10 cellular contexts compared by ENCODE assay signal in genomic region chr12:125185311-125185739, GRCh38. TPM values are rescaled to one million over a fixed set of nuclear protein-coding genes. Genes with fewer than 3 reads are reported as not detected.
A peak's percentile ranks its signal among the peaks of the same experiment; 100 is the strongest.
DNase-seq lines count a peak whose midpoint lies in the region; ATAC-seq and TF ChIP-seq lines count a peak whose summit lies in the region.
"Had no signal": no experiment of that assay in that cellular context is flagged by ENCODE, and none has a peak within 500 bp of the region (broad histone marks: within the 10 kb centered on the region; RNA-seq: fewer than 3 reads in every experiment).

No MANE protein-coding gene starts in this region.

- H2AFZ ChIP-seq in neural cell (ENCODE audit: low read depth, low read length), result no peak overlapping the region

- no peaks in the 10 kb centered on the region for H4K20me1 ChIP-seq in neural cell (ENCODE audit: insufficient read depth)

- no peak overlapping the region for H3K27ac Mint-ChIP-seq in activated CD8-positive, alpha-beta T cell treated with anti-CD3 and anti-CD28 coated beads, Interleukin-2, amount 10 ng/mL, durations not matched to agents 7 days and 5 days

- H3K9me3 ChIP-seq in SK-N-MC (ENCODE audit: low read depth, low read length) (no peaks in the 10 kb centered on the region), neural cell (ENCODE audit: low read length) (no peaks in the 10 kb centered on the region), Peyer's patch (no peaks in the 10 kb centered on the region)

- H3K27me3 ChIP-seq in foreskin keratinocyte, result peaks cover 62% of the 10 kb centered on the region
- peaks cover 40% of the 10 kb centered on the region for H3K27me3 ChIP-seq in neural cell (ENCODE audit: insufficient read depth, low read depth, low read length)
- peaks cover 0 to 17% of the 10 kb centered on the region in 2 donors for H3K27me3 ChIP-seq in Peyer's patch

- H3K9ac ChIP-seq in SK-N-MC (ENCODE audit: insufficient read length) (peak overlapping the region; percentile 82), neural cell (ENCODE audit: low read length) (peak overlapping the region; percentile 61)

- TF ChIP-seq POLR2A in Peyer's patch (IDR thresholded peaks at IDR 0.05), result no peak

- H3K27ac ChIP-seq in SK-N-MC (peak overlapping the region; percentile 86), foreskin keratinocyte (no peak overlapping the region), neural cell (ENCODE audit: low read length) (no peak overlapping the region), Peyer's patch (no peak overlapping the region)

- H3K9me2 ChIP-seq in neural cell (ENCODE audit: insufficient read depth, low read length), result no peaks in the 10 kb centered on the region

- ATAC-seq in foreskin keratinocyte, result peak; percentile 1
- ATAC-seq in activated CD8-positive, alpha-beta T cell treated with anti-CD3 and anti-CD28 coated beads, Interleukin-2, amount 10 ng/mL, durations not matched to agents 7 days and 5 days, result no peak

- no peaks in the 10 kb centered on the region for H3F3A ChIP-seq in neural cell (ENCODE audit: insufficient read depth, low read length, poor library complexity, severe bottlenecking)

- peak; percentile 19 for DNase-seq in G401 (ENCODE audit: low spot score)
- DNase-seq in SK-N-MC (ENCODE audit: low read depth, low spot score), result no peak
- DNase-seq in foreskin keratinocyte, result no peak
- no peak for DNase-seq in MV-4-11 (lab: John Stamatoyannopoulos, UW)
- no peak for DNase-seq in Peyer's patch
- DNase-seq in GM10248 (ENCODE audit: extremely low spot score), result no peak
- DNase-seq in activated CD8-positive, alpha-beta T cell treated with anti-CD3 and anti-CD28 coated beads, Interleukin-2, amount 10 ng/mL, durations not matched to agents 7 days and 5 days, result no peak
- DNase-seq: KBM-7; stimulated activated CD4-positive, alpha-beta T cell treated with anti-CD3 and anti-CD28 coated beads, Interleukin-4, amount 100 ng/mL, for 1 hour had no signal

- H3K36me3 ChIP-seq in SK-N-MC (ENCODE audit: insufficient read depth, low read length) (peaks cover 24% of the 10 kb centered on the region), neural cell (ENCODE audit: insufficient read depth, low read length) (no peaks in the 10 kb centered on the region), Peyer's patch (no peaks in the 10 kb centered on the region)

- CTCF ChIA-PET in GM10248 (lab: Yijun Ruan, JAX), result interaction anchor here (1.3 to 3.4 kb wide), 4 partner anchors 13 to 31 kb away, joined by 3 to 16 read pairs (median 9); no protein-coding TSS in a partner anchor
- CTCF ChIA-PET in activated CD8-positive, alpha-beta T cell treated with anti-CD3 and anti-CD28 coated beads, Interleukin-2, amount 10 ng/mL, durations not matched to agents 7 days and 5 days (lab: Charles Lee), result interaction anchor here (0.6 kb wide), 1 partner anchor 10 kb away, joined by 3 read pairs; no protein-coding TSS in a partner anchor

- TF ChIP-seq CTCF in foreskin keratinocyte (conservative IDR thresholded peaks at IDR 0.05), result no peak
- no peak for TF ChIP-seq CTCF in neural cell (IDR thresholded peaks at IDR 0.05; ENCODE audit: poor library complexity, severe bottlenecking)
- no peak for TF ChIP-seq CTCF in Peyer's patch (IDR thresholded peaks at IDR 0.05)
- TF ChIP-seq CTCF in GM10248 (IDR thresholded peaks at IDR 0.05; ENCODE audit: control extremely low read depth, extremely low read depth, low read depth, missing control alignments), result no peak

- POLR2A ChIA-PET in GM10248 (lab: Yijun Ruan, JAX), result no interaction called here
- POLR2A ChIA-PET in activated CD8-positive, alpha-beta T cell treated with anti-CD3 and anti-CD28 coated beads, Interleukin-2, amount 10 ng/mL, durations not matched to agents 7 days and 5 days (lab: Charles Lee), result no interaction called here

- in situ Hi-C loops in G401 (cut with HindIII; ENCODE audit: low sequenced_read_pairs), result no loop called here

- no peak overlapping the region for H3K4me2 ChIP-seq in neural cell (ENCODE audit: low read length)

- peaks cover 57% of the 10 kb centered on the region for H3K27me3 Mint-ChIP-seq in activated CD8-positive, alpha-beta T cell treated with anti-CD3 and anti-CD28 coated beads, Interleukin-2, amount 10 ng/mL, durations not matched to agents 7 days and 5 days (ENCODE audit: low read depth)

- TF ChIP-seq RAD21 in neural cell (conservative IDR thresholded peaks at IDR 0.05), result no peak

- no peak overlapping the region for H3K4me3 Mint-ChIP-seq in activated CD8-positive, alpha-beta T cell treated with anti-CD3 and anti-CD28 coated beads, Interleukin-2, amount 10 ng/mL, durations not matched to agents 7 days and 5 days

- H3K36me3 Mint-ChIP-seq in activated CD8-positive, alpha-beta T cell treated with anti-CD3 and anti-CD28 coated beads, Interleukin-2, amount 10 ng/mL, durations not matched to agents 7 days and 5 days (ENCODE audit: low read depth), result no peaks in the 10 kb centered on the region

- peaks cover 6% of the 10 kb centered on the region for H3K79me2 ChIP-seq in neural cell (replicated peaks; ENCODE audit: insufficient read depth, low read length)

- H3K4me1 Mint-ChIP-seq in activated CD8-positive, alpha-beta T cell treated with anti-CD3 and anti-CD28 coated beads, Interleukin-2, amount 10 ng/mL, durations not matched to agents 7 days and 5 days (ENCODE audit: low read depth), result peaks cover 5% of the 10 kb centered on the region

- H3K4me1 ChIP-seq in foreskin keratinocyte, result no peaks in the 10 kb centered on the region
- peaks cover 0 to 15% (median 6%) of the 10 kb centered on the region in 4 donors for H3K4me1 ChIP-seq in Peyer's patch

- peak overlapping the region; percentile 96 for H3K4me3 ChIP-seq in SK-N-MC
- H3K4me3 ChIP-seq in neural cell (ENCODE audit: low read length), result peak overlapping the region; percentile 62
- no peak overlapping the region for H3K4me3 ChIP-seq in Peyer's patch

- H3K9me3 Mint-ChIP-seq in activated CD8-positive, alpha-beta T cell treated with anti-CD3 and anti-CD28 coated beads, Interleukin-2, amount 10 ng/mL, durations not matched to agents 7 days and 5 days (ENCODE audit: insufficient read depth), result no peaks in the 10 kb centered on the region

- no peak for TF ChIP-seq EP300 in neural cell (conservative IDR thresholded peaks at IDR 0.05; ENCODE audit: poor library complexity, severe bottlenecking)

TF ChIP-seq in neural cell, 6 proteins besides CTCF, POLR2A, EP300 and RAD21:
- TF ChIP-seq MXI1 (conservative IDR thresholded peaks at IDR 0.05; ENCODE audit: poor library complexity, severe bottlenecking), result no peak
- TF ChIP-seq EZH2 (IDR thresholded peaks at IDR 0.05; ENCODE audit: borderline replicate concordance, insufficient read depth, low read length, poor library complexity, severe bottlenecking), result no peak
- peak; percentile 80 for TF ChIP-seq REST (IDR thresholded peaks at IDR 0.05; ENCODE audit: borderline replicate concordance)
- TF ChIP-seq TAF1 (IDR thresholded peaks at IDR 0.05; ENCODE audit: low read depth), result no peak

RNA-seq across cellular contexts. Expression of gene TMEM132B, which starts 0.9 kb away (rescaled TPM):
- total RNA-seq in G401 (2014; rRNA removed; shearing (Covaris generic)), result 3.0 and 6.1 TPM in 2 replicates
- total RNA-seq in foreskin keratinocyte (0.14 and 1.2 TPM in 2 replicates), Peyer's patch (1 to 10 TPM in 1 of 4 donors, under 1 TPM in 2, not detected in 1; 0.13 to 1.7 (median 0.38) TPM)
- polyA plus RNA-seq in foreskin keratinocyte (0.07 and 0.25 TPM in 2 replicates), neural cell (26.3 and 34.0 TPM in 2 replicates)
- 113 and 114 TPM in 2 replicates for polyA minus RNA-seq in neural cell
- total RNA-seq in activated CD8-positive, alpha-beta T cell treated with anti-CD3 and anti-CD28 coated beads, Interleukin-2, amount 10 ng/mL, durations not matched to agents 7 days and 5 days, result not detected

Comparison
In these comparisons a context has a peak if more than half of its experiments do, and no peak if none do; other contexts are left out.
1. H3K4me3 ChIP-seq: peak in SK-N-MC (single experiment) and neural cell (single experiment); none in Peyer's patch (0 of 4).